In genomic region chr1:28071813-28072212, GRCh38 we compare ENCODE assay signal across 15 cellular contexts.
"Had no signal": no experiment of that assay in that cellular context is flagged by ENCODE, and none has a peak within 500 bp of the region (broad histone marks: within the 10 kb centered on the region; RNA-seq: fewer than 3 reads in every experiment).

No MANE protein-coding gene starts in this region.

- DNase-seq: activated CD4-positive, alpha-beta memory T cell treated with anti-CD3 and anti-CD28 coated beads, Interleukin-2, amount 10 ng/mL, durations not matched to agents 7 days and 5 days; activated CD4-positive, alpha-beta T cell treated with anti-CD3 and anti-CD28 coated beads for 4 hours; activated naive CD4-positive, alpha-beta T cell treated with anti-CD3 and anti-CD28 coated beads, Interleukin-2, amount 10 ng/mL, durations not matched to agents 7 days and 5 days; activated T-cell treated with anti-CD3 and anti-CD28 coated beads, Interleukin-2, amount 50 U/mL, for 24 hours; central memory CD4-positive, alpha-beta T cell; effector memory CD4-positive, alpha-beta T cell; foreskin fibroblast; hypothalamus; kidney; left lung; mucosa of descending colon; naive thymus-derived CD4-positive, alpha-beta T cell; T-helper 9 cell had no signal

- H3K27ac Mint-ChIP-seq: activated CD4-positive, alpha-beta memory T cell treated with anti-CD3 and anti-CD28 coated beads, Interleukin-2, amount 10 ng/mL, durations not matched to agents 7 days and 5 days; activated naive CD4-positive, alpha-beta T cell treated with anti-CD3 and anti-CD28 coated beads, Interleukin-2, amount 10 ng/mL, durations not matched to agents 7 days and 5 days; activated T-cell treated with anti-CD3 and anti-CD28 coated beads, Interleukin-2, amount 50 U/mL, for 24 hours; brain; stimulated activated effector memory CD8-positive, alpha-beta T cell treated with anti-CD3 and anti-CD28 coated beads, Interleukin-12 subunit alpha, Interleukin-12 subunit beta, amount 100 ng/mL, for 72 hours had no signal

- H3K4me3 Mint-ChIP-seq: activated CD4-positive, alpha-beta memory T cell treated with anti-CD3 and anti-CD28 coated beads, Interleukin-2, amount 10 ng/mL, durations not matched to agents 7 days and 5 days; activated naive CD4-positive, alpha-beta T cell treated with anti-CD3 and anti-CD28 coated beads, Interleukin-2, amount 10 ng/mL, durations not matched to agents 7 days and 5 days; activated T-cell treated with anti-CD3 and anti-CD28 coated beads, Interleukin-2, amount 50 U/mL, for 24 hours; brain; naive thymus-derived CD4-positive, alpha-beta T cell; stimulated activated effector memory CD8-positive, alpha-beta T cell treated with anti-CD3 and anti-CD28 coated beads, Interleukin-12 subunit alpha, Interleukin-12 subunit beta, amount 100 ng/mL, for 72 hours had no signal

- H3K9me3 Mint-ChIP-seq: activated CD4-positive, alpha-beta memory T cell treated with anti-CD3 and anti-CD28 coated beads, Interleukin-2, amount 10 ng/mL, durations not matched to agents 7 days and 5 days; activated naive CD4-positive, alpha-beta T cell treated with anti-CD3 and anti-CD28 coated beads, Interleukin-2, amount 10 ng/mL, durations not matched to agents 7 days and 5 days; activated T-cell treated with anti-CD3 and anti-CD28 coated beads, Interleukin-2, amount 50 U/mL, for 24 hours; naive thymus-derived CD4-positive, alpha-beta T cell; stimulated activated effector memory CD8-positive, alpha-beta T cell treated with anti-CD3 and anti-CD28 coated beads, Interleukin-12 subunit alpha, Interleukin-12 subunit beta, amount 100 ng/mL, for 72 hours had no signal

- H3K27me3 Mint-ChIP-seq: activated CD4-positive, alpha-beta memory T cell treated with anti-CD3 and anti-CD28 coated beads, Interleukin-2, amount 10 ng/mL, durations not matched to agents 7 days and 5 days; activated naive CD4-positive, alpha-beta T cell treated with anti-CD3 and anti-CD28 coated beads, Interleukin-2, amount 10 ng/mL, durations not matched to agents 7 days and 5 days; activated T-cell treated with anti-CD3 and anti-CD28 coated beads, Interleukin-2, amount 50 U/mL, for 24 hours; brain; naive thymus-derived CD4-positive, alpha-beta T cell had no signal

- ATAC-seq: mucosa of descending colon; naive thymus-derived CD4-positive, alpha-beta T cell; stimulated activated effector memory CD8-positive, alpha-beta T cell treated with anti-CD3 and anti-CD28 coated beads, Interleukin-12 subunit alpha, Interleukin-12 subunit beta, amount 100 ng/mL, for 72 hours had no signal
